1 cellular context compared by ENCODE assay signal in genomic region chr9:137140151-137141012, GRCh38.
TF ChIP-seq lines count a peak whose summit lies in the region.

No MANE protein-coding gene starts in this region.

TF ChIP-seq in GM23338, 12 proteins besides CTCF, POLR2A, EP300 and RAD21:
- TF ChIP-seq REST (IDR thresholded peaks at IDR 0.05; ENCODE audit: unreplicated experiment): peak; percentile 13
- TF ChIP-seq ETS1 (IDR thresholded peaks at IDR 0.05): no peak
TF ChIP-seq in GM23338: peak in this region for 1.
